15 cellular contexts compared by ENCODE assay signal in genomic region chr9:98094851-98095250, GRCh38.
"Had no signal": no experiment of that assay in that cellular context is flagged by ENCODE, and none has a peak within 500 bp of the region (broad histone marks: within the 10 kb centered on the region; RNA-seq: fewer than 3 reads in every experiment).

No MANE protein-coding gene starts in this region.

- DNase-seq: activated CD4-positive, alpha-beta T cell treated with anti-CD3 and anti-CD28 coated beads, Interleukin-2, amount 50 U/mL, for 48 hours; activated CD4-positive, CD25-positive, alpha-beta regulatory T cell; activated gamma-delta T cell treated with Interleukin-2 at 50 U/mL for 16 hours; activated T-cell treated with anti-CD3 and anti-CD28 coated beads, Interleukin-2, amount 50 U/mL, for 24 hours; body of pancreas; immature natural killer cell; kidney glomerular epithelial cell; left ventricle myocardium inferior; small intestine; stimulated activated CD4-positive, alpha-beta T cell treated with anti-CD3 and anti-CD28 coated beads, Interleukin-15, amount 100 ng/mL, for 24 hours; stimulated activated CD4-positive, alpha-beta T cell treated with anti-CD3 and anti-CD28 coated beads, Interleukin-2, amount 100 ng/mL, for 48 hours; stimulated activated naive CD8-positive, alpha-beta T cell treated with anti-CD3 and anti-CD28 coated beads, Interleukin-15, amount 100 ng/mL, for 72 hours; upper lobe of left lung had no signal

- H3K36me3 ChIP-seq: left ventricle myocardium inferior, pancreas had no signal

- H3K27ac ChIP-seq: body of pancreas, left ventricle myocardium inferior, pancreas, right lobe of liver, upper lobe of left lung had no signal

- H3K27me3 ChIP-seq: body of pancreas, pancreas, right lobe of liver, upper lobe of left lung had no signal

- H3K9me3 Mint-ChIP-seq: activated T-cell treated with anti-CD3 and anti-CD28 coated beads, Interleukin-2, amount 50 U/mL, for 24 hours; immature natural killer cell; stimulated activated naive CD8-positive, alpha-beta T cell treated with anti-CD3 and anti-CD28 coated beads, Interleukin-15, amount 100 ng/mL, for 72 hours had no signal

- H3K27me3 Mint-ChIP-seq: activated T-cell treated with anti-CD3 and anti-CD28 coated beads, Interleukin-2, amount 50 U/mL, for 24 hours; stimulated activated naive CD8-positive, alpha-beta T cell treated with anti-CD3 and anti-CD28 coated beads, Interleukin-15, amount 100 ng/mL, for 72 hours had no signal

- FAIRE-seq: pancreas, small intestine had no signal

- H3K4me3 ChIP-seq: body of pancreas, left ventricle myocardium inferior, pancreas, right lobe of liver, upper lobe of left lung had no signal

- H3K4me3 Mint-ChIP-seq: activated T-cell treated with anti-CD3 and anti-CD28 coated beads, Interleukin-2, amount 50 U/mL, for 24 hours; immature natural killer cell; stimulated activated naive CD8-positive, alpha-beta T cell treated with anti-CD3 and anti-CD28 coated beads, Interleukin-15, amount 100 ng/mL, for 72 hours had no signal

- H3K4me1 ChIP-seq: left ventricle myocardium inferior, pancreas had no signal

- H3K9me3 ChIP-seq: body of pancreas, left ventricle myocardium inferior, pancreas, right lobe of liver, upper lobe of left lung had no signal

- ATAC-seq: body of pancreas; pancreas; stimulated activated naive CD8-positive, alpha-beta T cell treated with anti-CD3 and anti-CD28 coated beads, Interleukin-15, amount 100 ng/mL, for 72 hours had no signal
